25 cellular contexts compared by ENCODE assay signal in the genomic region with DNA sequence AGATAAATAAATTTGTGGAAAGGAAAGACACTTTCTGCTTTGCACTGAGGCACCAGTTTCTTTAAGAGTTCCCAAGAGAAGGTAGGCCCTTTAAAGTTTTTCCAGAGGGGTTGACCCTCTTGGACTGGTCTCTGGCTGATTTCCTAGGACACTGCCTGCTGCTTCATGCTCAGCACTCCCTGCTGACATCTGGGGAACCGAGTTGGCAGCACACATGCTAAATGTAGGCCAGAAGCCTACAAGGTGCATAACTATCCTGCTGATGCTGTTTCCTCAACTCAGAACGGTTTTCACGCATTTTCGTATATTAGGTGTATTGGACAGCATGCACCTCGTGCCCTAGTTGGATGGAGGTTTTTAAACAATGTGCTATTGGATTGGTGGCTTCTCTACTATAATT.
"Had no signal": no experiment of that assay in that cellular context is flagged by ENCODE, and none has a peak within 500 bp of the region (broad histone marks: within the 10 kb centered on the region; RNA-seq: fewer than 3 reads in every experiment).

No MANE protein-coding gene starts in this region.

- H3K4me3 ChIP-seq: ascending aorta, body of pancreas, SJCRH30 had no signal

- H3K4me1 ChIP-seq: ascending aorta, body of pancreas had no signal

- H3K9me3 ChIP-seq: body of pancreas had no signal

- H3K27me3 ChIP-seq: ascending aorta, body of pancreas, SJCRH30 had no signal

- ATAC-seq: activated naive CD4-positive, alpha-beta T cell treated with anti-CD3 and anti-CD28 coated beads, Interleukin-2, amount 50 U/mL, for 72 hours; activated naive CD8-positive, alpha-beta T cell treated with anti-CD3 and anti-CD28 coated beads, Interleukin-2, amount 50 U/mL, for 24 hours; activated T-cell treated with anti-CD3 and anti-CD28 coated beads, Interleukin-2, amount 50 U/mL, for 4 hours; body of pancreas had no signal

- H3K36me3 ChIP-seq: ascending aorta, SJCRH30 had no signal

- DNase-seq: activated CD4-positive, alpha-beta memory T cell treated with anti-CD3 and anti-CD28 coated beads for 36 hours; activated CD4-positive, alpha-beta T cell treated with anti-CD3 and anti-CD28 coated beads, Interleukin-2, amount 10 ng/mL, durations not matched to agents 7 days and 5 days; activated CD4-positive, CD25-positive, alpha-beta regulatory T cell; activated CD8-positive, alpha-beta memory T cell treated with anti-CD3 and anti-CD28 coated beads for 24 hours; activated effector memory CD4-positive, alpha-beta T cell treated with anti-CD3 and anti-CD28 coated beads, Interleukin-2, amount 50 U/mL, for 16 hours; activated naive CD4-positive, alpha-beta T cell treated with Interleukin-2 at 50 U/mL for 16 hours; activated naive CD8-positive, alpha-beta T cell treated with anti-CD3 and anti-CD28 coated beads, Interleukin-2, amount 50 U/mL, for 24 hours; activated T-cell treated with anti-CD3 and anti-CD28 coated beads, Interleukin-2, amount 50 U/mL, for 4 hours; amniotic stem cell; body of pancreas; IMR-90; Kasumi-1; KBM-7; NCI-H1105 treated with DMSO at 0.1 percent for 48 hours; NCI-H1436 treated with DMSO at 0.1 percent for 48 hours; NCI-H187; NCI-H2081; NCI-H510A treated with DMSO at 0.1 percent for 48 hours; NCI-H69; SJCRH30; SK-N-SH; T-helper 1 cell had no signal

- H3K27ac ChIP-seq: ascending aorta, body of pancreas, SJCRH30, VCaP had no signal
